24 cellular contexts compared by ENCODE assay signal in the genomic region with DNA sequence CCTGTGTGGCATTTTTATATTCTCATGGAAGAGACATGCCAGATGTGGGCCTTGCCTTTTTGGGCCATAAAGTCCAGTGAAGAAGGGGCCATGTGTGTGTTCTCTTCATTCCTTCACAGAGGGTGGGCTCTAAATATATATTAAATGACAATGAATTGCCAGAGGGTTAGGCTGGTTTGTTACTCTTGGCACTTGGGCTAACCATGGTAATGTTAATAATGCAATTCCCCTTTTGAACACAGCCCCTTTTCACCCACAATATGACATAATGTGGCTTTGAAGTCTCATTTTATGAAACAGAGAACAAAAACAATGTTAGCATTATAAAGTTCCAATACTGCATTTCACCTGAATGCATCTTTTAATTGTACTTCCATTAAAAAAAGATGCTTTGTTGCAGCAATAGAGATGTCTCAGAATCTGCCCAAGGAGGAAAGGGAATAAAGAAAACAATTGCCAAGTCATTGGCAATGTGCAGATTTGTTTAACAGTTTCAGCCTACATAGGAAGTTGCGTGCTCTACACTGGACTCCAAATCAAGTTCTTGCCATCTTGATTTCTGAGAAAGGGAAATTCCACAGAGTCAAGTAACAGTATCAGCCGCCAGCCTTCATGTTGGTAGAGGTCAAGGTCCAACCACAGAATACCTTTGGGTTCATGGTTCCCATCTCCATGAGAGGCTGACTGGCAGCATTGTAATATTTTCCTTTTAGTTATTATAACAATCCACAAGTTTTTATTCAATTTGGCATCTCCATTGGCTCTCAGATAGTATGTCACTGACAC.
"Had no signal": no experiment of that assay in that cellular context is flagged by ENCODE, and none has a peak within 500 bp of the region (broad histone marks: within the 10 kb centered on the region; RNA-seq: fewer than 3 reads in every experiment).

No MANE protein-coding gene starts in this region.

- H3K36me3 ChIP-seq: esophagus squamous epithelium, lower lobe of right lung, stomach had no signal

- H3K4me3 ChIP-seq: esophagus squamous epithelium, hepatocyte, lower lobe of right lung, skin epidermis, stomach, testis had no signal

- H3K27ac ChIP-seq: esophagus squamous epithelium, hepatocyte, lower lobe of right lung, skin epidermis, stomach, testis had no signal

- H3K9me3 ChIP-seq: esophagus squamous epithelium, lower lobe of right lung, stomach, testis had no signal

- FAIRE-seq: bronchial epithelial cell had no signal

- H3K4me1 ChIP-seq: lower lobe of right lung, stomach had no signal

- H3K27me3 ChIP-seq: esophagus squamous epithelium, hepatocyte, stomach, testis had no signal

- DNase-seq: activated CD4-positive, alpha-beta memory T cell treated with anti-CD3 and anti-CD28 coated beads, Interleukin-2, amount 10 ng/mL, durations not matched to agents 7 days and 5 days; activated CD4-positive, alpha-beta T cell treated with anti-CD3 and anti-CD28 coated beads for 48 hours; activated CD4-positive, CD25-positive, alpha-beta regulatory T cell; activated CD8-positive, alpha-beta memory T cell treated with anti-CD3 and anti-CD28 coated beads, Interleukin-2, amount 10 ng/mL, durations not matched to agents 7 days and 5 days; activated naive CD4-positive, alpha-beta T cell; activated naive CD8-positive, alpha-beta T cell treated with anti-CD3 and anti-CD28 coated beads for 36 hours; amygdala; cerebellar nuclear complex; effector CD8-positive, alpha-beta T cell; esophagus squamous epithelium; left colon; lower lobe of right lung; nephron progenitor cell; nucleus accumbens; posterior cingulate gyrus; stimulated activated CD4-positive, alpha-beta T cell treated with anti-CD3 and anti-CD28 coated beads, Interleukin-15, amount 100 ng/mL, for 24 hours; stimulated activated CD4-positive, alpha-beta T cell treated with anti-CD3 and anti-CD28 coated beads, Interleukin-4, amount 100 ng/mL, for 1 hour; stomach; T-helper 1 cell; T-helper 9 cell; testis had no signal
